Comparison of ENCODE assay signal across 8 cellular contexts in genomic region chr2:86790134-86790827, GRCh38. TPM values are rescaled to one million over a fixed set of nuclear protein-coding genes. Genes with fewer than 3 reads are reported as not detected.
DNase-seq lines count a peak whose midpoint lies in the region; ATAC-seq and FAIRE-seq lines count a peak whose summit lies in the region.

No MANE protein-coding gene starts in this region.

- peak overlapping the region; percentile 86 for H3K4me3 Mint-ChIP-seq in activated CD4-positive, alpha-beta T cell treated with anti-CD3 and anti-CD28 coated beads, Interleukin-2, amount 10 ng/mL, durations not matched to agents 24 days and 14 days
- H3K4me3 Mint-ChIP-seq in stimulated activated naive B cell treated with anti-CD40 and anti-IgM and Interleukin-4, amounts not matched to agents 10 μg/mL and 1 μg/mL and 100 μg/mL, for 72 hours: peak overlapping the region; percentile 67 to 75

- no peaks in the 10 kb centered on the region for H3K4me1 ChIP-seq in iPS-20b (ENCODE audit: insufficient read depth, low read length)
- H3K4me1 ChIP-seq in Karpas-422 (ENCODE audit: low read length): no peaks in the 10 kb centered on the region

- FAIRE-seq in GM19239 (lab: Jason Lieb, UNC): no peak

- peak overlapping the region; percentile 40; the same call in 1 of the 2 replicates for H3K4me3 ChIP-seq in iPS-20b (ENCODE audit: low read length)
- H3K4me3 ChIP-seq in Karpas-422 (ENCODE audit: low read length): no peak overlapping the region

- peak in 1 of 2 donors; percentile 27 for ATAC-seq in stimulated activated naive B cell treated with anti-CD40 and anti-IgM and Interleukin-4, amounts not matched to agents 10 μg/mL and 1 μg/mL and 100 μg/mL, for 72 hours (replicated peaks)

- H3K9ac ChIP-seq in iPS-20b (ENCODE audit: low read depth, low read length) (no peak overlapping the region), Karpas-422 (ENCODE audit: low read length) (no peak overlapping the region)

- H3K9me3 ChIP-seq in iPS-20b (ENCODE audit: insufficient read depth, low read depth, low read length) (peaks cover 5% of the 10 kb centered on the region; the same call in 1 of the 2 replicates), Karpas-422 (ENCODE audit: low read length) (no peaks in the 10 kb centered on the region)

- intact Hi-C loops in activated CD4-positive, alpha-beta T cell treated with anti-CD3 and anti-CD28 coated beads, Interleukin-2, amount 10 ng/mL, durations not matched to agents 24 days and 14 days (cut with micrococcal nuclease): no loop called here

- peaks cover 87% of the 10 kb centered on the region for H3K27me3 ChIP-seq in iPS-20b (ENCODE audit: insufficient read depth, low read length)
- no peaks in the 10 kb centered on the region for H3K27me3 ChIP-seq in Karpas-422 (ENCODE audit: low read length)

- H3K27me3 Mint-ChIP-seq in activated CD4-positive, alpha-beta T cell treated with anti-CD3 and anti-CD28 coated beads, Interleukin-2, amount 10 ng/mL, durations not matched to agents 24 days and 14 days: peaks cover 65% of the 10 kb centered on the region
- H3K27me3 Mint-ChIP-seq in stimulated activated naive B cell treated with anti-CD40 and anti-IgM and Interleukin-4, amounts not matched to agents 10 μg/mL and 1 μg/mL and 100 μg/mL, for 72 hours: peaks cover 63 to 71% of the 10 kb centered on the region in 2 donors

- peaks cover 5% of the 10 kb centered on the region for H3K9me3 Mint-ChIP-seq in activated CD4-positive, alpha-beta T cell treated with anti-CD3 and anti-CD28 coated beads, Interleukin-2, amount 10 ng/mL, durations not matched to agents 24 days and 14 days
- peaks cover 6% of the 10 kb centered on the region in 2 donors for H3K9me3 Mint-ChIP-seq in stimulated activated naive B cell treated with anti-CD40 and anti-IgM and Interleukin-4, amounts not matched to agents 10 μg/mL and 1 μg/mL and 100 μg/mL, for 72 hours

- no peaks in the 10 kb centered on the region for H3K79me2 ChIP-seq in Karpas-422 (ENCODE audit: low read length)

- no peak overlapping the region for H2AFZ ChIP-seq in Karpas-422 (ENCODE audit: low read length)

- no peaks in the 10 kb centered on the region for H3K9me2 ChIP-seq in Karpas-422 (replicated peaks; ENCODE audit: insufficient read depth, low read length)

- H3K36me3 ChIP-seq in iPS-20b (ENCODE audit: insufficient read depth, low read depth, low read length): no peaks in the 10 kb centered on the region
- no peaks in the 10 kb centered on the region for H3K36me3 ChIP-seq in Karpas-422 (ENCODE audit: insufficient read depth, low read length)

- H3K4me1 Mint-ChIP-seq in activated CD4-positive, alpha-beta T cell treated with anti-CD3 and anti-CD28 coated beads, Interleukin-2, amount 10 ng/mL, durations not matched to agents 24 days and 14 days: peaks cover 40% of the 10 kb centered on the region
- H3K4me1 Mint-ChIP-seq in stimulated activated naive B cell treated with anti-CD40 and anti-IgM and Interleukin-4, amounts not matched to agents 10 μg/mL and 1 μg/mL and 100 μg/mL, for 72 hours: peaks cover 20 to 24% of the 10 kb centered on the region in 2 donors

- no peak overlapping the region for H3K27ac ChIP-seq in iPS-20b (ENCODE audit: low read length)
- no peak overlapping the region for H3K27ac ChIP-seq in Karpas-422 (ENCODE audit: low read length)

- peaks cover 8% of the 10 kb centered on the region for H3K36me3 Mint-ChIP-seq in activated CD4-positive, alpha-beta T cell treated with anti-CD3 and anti-CD28 coated beads, Interleukin-2, amount 10 ng/mL, durations not matched to agents 24 days and 14 days (ENCODE audit: low read depth)
- peaks cover 5% of the 10 kb centered on the region in 2 donors for H3K36me3 Mint-ChIP-seq in stimulated activated naive B cell treated with anti-CD40 and anti-IgM and Interleukin-4, amounts not matched to agents 10 μg/mL and 1 μg/mL and 100 μg/mL, for 72 hours

- peak; percentile 68 for DNase-seq in activated CD4-positive, alpha-beta T cell treated with anti-CD3 and anti-CD28 coated beads, Interleukin-2, amount 10 ng/mL, durations not matched to agents 24 days and 14 days
- DNase-seq in activated CD4-positive, alpha-beta T cell treated with anti-CD3 and anti-CD28 coated beads for 4 hours: no peak
- peak; percentile 36 for DNase-seq in activated CD8-positive, alpha-beta memory T cell treated with anti-CD3 and anti-CD28 coated beads, Interleukin-2, amount 50 U/mL, for 4 hours
- no peak for DNase-seq in stimulated activated naive B cell treated with anti-CD40 and anti-IgM and Interleukin-4, amounts not matched to agents 10 μg/mL and 1 μg/mL and 100 μg/mL, for 72 hours
- DNase-seq in COLO829 (ENCODE audit: low spot score) (no peak), Karpas-422 (no peak), GM19239 (ENCODE audit: insufficient read length, low spot score) (no peak)

- H3K4me2 ChIP-seq in Karpas-422 (ENCODE audit: low read depth, low read length, poor library complexity, severe bottlenecking): no peak overlapping the region

- no peaks in the 10 kb centered on the region for H4K20me1 ChIP-seq in Karpas-422 (ENCODE audit: insufficient read depth, low read depth, low read length)

- no peak overlapping the region for H3K27ac Mint-ChIP-seq in activated CD4-positive, alpha-beta T cell treated with anti-CD3 and anti-CD28 coated beads, Interleukin-2, amount 10 ng/mL, durations not matched to agents 24 days and 14 days
- H3K27ac Mint-ChIP-seq in stimulated activated naive B cell treated with anti-CD40 and anti-IgM and Interleukin-4, amounts not matched to agents 10 μg/mL and 1 μg/mL and 100 μg/mL, for 72 hours: peak overlapping the region; percentile 42

RNA-seq across cellular contexts. Expression of gene CD8A, which starts 0.4 kb away (rescaled TPM):
- total RNA-seq in activated CD4-positive, alpha-beta T cell treated with anti-CD3 and anti-CD28 coated beads, Interleukin-2, amount 10 ng/mL, durations not matched to agents 24 days and 14 days: 1.1 and 1.3 TPM in 2 replicates
- not detected in 2 replicates for total RNA-seq in Karpas-422 (2014; rRNA removed; shearing (Covaris generic); ENCODE audit: low replicate concordance)

Comparison
In these comparisons a context has a peak if more than half of its experiments do, and no peak if none do; other contexts are left out.
1. DNase-seq: peak in activated CD4-positive, alpha-beta T cell treated with anti-CD3 and anti-CD28 coated beads, Interleukin-2, amount 10 ng/mL, durations not matched to agents 24 days and 14 days (single experiment) and activated CD8-positive, alpha-beta memory T cell treated with anti-CD3 and anti-CD28 coated beads, Interleukin-2, amount 50 U/mL, for 4 hours (single experiment); none in activated CD4-positive, alpha-beta T cell treated with anti-CD3 and anti-CD28 coated beads for 4 hours (0 of 2), stimulated activated naive B cell treated with anti-CD40 and anti-IgM and Interleukin-4, amounts not matched to agents 10 μg/mL and 1 μg/mL and 100 μg/mL, for 72 hours (single experiment), COLO829 (single experiment), Karpas-422 (single experiment) and GM19239 (single experiment).